Comparison of ENCODE assay signal across 17 cellular contexts in the genomic region with DNA sequence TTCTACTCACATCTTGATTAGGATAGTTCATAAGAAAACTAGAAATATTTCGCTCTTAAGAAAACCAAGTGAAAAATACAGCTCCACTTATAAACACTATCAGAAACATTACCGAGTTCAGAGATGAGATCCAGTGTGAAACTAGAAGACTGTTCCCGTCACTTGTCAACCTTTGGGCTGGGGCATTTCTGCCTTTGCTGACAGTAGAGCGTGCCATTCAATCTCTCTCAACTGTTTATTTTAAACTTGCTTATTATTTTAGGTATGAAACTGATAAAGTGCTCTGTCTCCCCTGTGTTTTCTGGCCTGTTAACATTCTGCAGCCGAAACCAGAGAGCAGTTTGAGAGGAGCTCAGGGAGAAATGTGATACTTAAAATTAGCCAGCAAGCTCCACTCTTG. TPM values are rescaled to one million over a fixed set of nuclear protein-coding genes. Genes with fewer than 3 reads are reported as not detected.
"Had no signal": no experiment of that assay in that cellular context is flagged by ENCODE, and none has a peak within 500 bp of the region (broad histone marks: within the 10 kb centered on the region; RNA-seq: fewer than 3 reads in every experiment).

No MANE protein-coding gene starts in this region.

- H3K36me3 Mint-ChIP-seq: natural killer cell treated with Interleukin-12 subunit alpha and Interleukin-12 subunit beta and Interleukin-15 and Interleukin-18, amount 100 ng/mL, for 72 hours had no signal

- H3K27ac Mint-ChIP-seq: activated naive CD8-positive, alpha-beta T cell; natural killer cell treated with Interleukin-12 subunit alpha and Interleukin-12 subunit beta and Interleukin-15 and Interleukin-18, amount 100 ng/mL, for 72 hours had no signal

- H3K9me3 Mint-ChIP-seq: natural killer cell treated with Interleukin-12 subunit alpha and Interleukin-12 subunit beta and Interleukin-15 and Interleukin-18, amount 100 ng/mL, for 72 hours had no signal

- DNase-seq: activated CD4-positive, alpha-beta T cell treated with anti-CD3 and anti-CD28 coated beads for 1 hour; activated CD4-positive, alpha-beta T cell treated with anti-CD3 and anti-CD28 coated beads, Interleukin-2, amount 50 U/mL, for 4 hours; amniotic stem cell; gastrocnemius medialis; head of caudate nucleus; kidney glomerular epithelial cell; lower lobe of right lung; occipital lobe; stimulated activated CD4-positive, alpha-beta T cell treated with anti-CD3 and anti-CD28 coated beads, Interleukin-2, amount 100 ng/mL, for 24 hours; stimulated activated naive CD4-positive, alpha-beta T cell treated with Interleukin-2 at 50 U/mL for 16 hours; SW 1271; T-helper 2 cell; tibial artery had no signal

- H3K27me3 Mint-ChIP-seq: activated naive CD8-positive, alpha-beta T cell; natural killer cell treated with Interleukin-12 subunit alpha and Interleukin-12 subunit beta and Interleukin-15 and Interleukin-18, amount 100 ng/mL, for 72 hours had no signal

- H3K4me3 ChIP-seq: gastrocnemius medialis, lower lobe of right lung, tibial artery had no signal

- ATAC-seq: gastrocnemius medialis; lower lobe of right lung; natural killer cell treated with Interleukin-12 subunit alpha and Interleukin-12 subunit beta and Interleukin-15 and Interleukin-18, amount 100 ng/mL, for 72 hours had no signal

- H3K27me3 ChIP-seq: gastrocnemius medialis, tibial artery had no signal

- H3K4me1 ChIP-seq: lower lobe of right lung, tibial artery had no signal

- H3K27ac ChIP-seq: gastrocnemius medialis, lower lobe of right lung, tibial artery, VCaP had no signal

- H3K4me3 Mint-ChIP-seq: activated naive CD8-positive, alpha-beta T cell; natural killer cell treated with Interleukin-12 subunit alpha and Interleukin-12 subunit beta and Interleukin-15 and Interleukin-18, amount 100 ng/mL, for 72 hours had no signal

RNA-seq across cellular contexts. Expression of a gene that starts 52.6 kb away (rescaled TPM):
- total RNA-seq: activated CD8-positive, alpha-beta memory T cell treated with anti-CD3 and anti-CD28 coated beads for 36 hours; natural killer cell treated with Interleukin-12 subunit alpha and Interleukin-12 subunit beta and Interleukin-15 and Interleukin-18, amount 100 ng/mL, for 72 hours had no signal
